29 cellular contexts compared by ENCODE assay signal in genomic region chr18:50797147-50797546, GRCh38. TPM values are rescaled to one million over a fixed set of nuclear protein-coding genes. Genes with fewer than 3 reads are reported as not detected.
DNase-seq lines count a peak whose midpoint lies in the region; ATAC-seq, FAIRE-seq and TF ChIP-seq lines count a peak whose summit lies in the region.
"Had no signal": no experiment of that assay in that cellular context is flagged by ENCODE, and none has a peak within 500 bp of the region (broad histone marks: within the 10 kb centered on the region; RNA-seq: fewer than 3 reads in every experiment).

No MANE protein-coding gene starts in this region.

- H3K4me1 ChIP-seq in kidney (ENCODE audit: control insufficient read depth in 1 of 2, insufficient read depth in 1 of 2, low read depth in 1 of 2, low read length in 2 of 2) (peaks cover 15 to 24% of the 10 kb centered on the region in 2 donors), left lung (no peaks in the 10 kb centered on the region)
- H3K4me1 ChIP-seq: gastrocnemius medialis, transverse colon had no signal

- H3K9me3 ChIP-seq in kidney (ENCODE audit: control insufficient read depth in 1 of 2, low read length in 2 of 2) (no peaks in the 10 kb centered on the region), left lung (no peaks in the 10 kb centered on the region)
- H3K9me3 ChIP-seq: gastrocnemius medialis, transverse colon had no signal

- H3K27ac ChIP-seq in kidney (ENCODE audit: low read depth in 2 of 2, low read length in 2 of 2) (peak overlapping the region; percentile 13 to 25), left lung (no peak overlapping the region)
- H3K27ac ChIP-seq: brain microvascular endothelial cell, gastrocnemius medialis, transverse colon had no signal

- in situ Hi-C loops in GM13976 (cut with MboI; ENCODE audit: low sequenced_read_pairs, unreplicated experiment), result no loop called here

- no peak overlapping the region for H3K4me3 Mint-ChIP-seq in T-helper 2 cell treated with Interferon-gamma antibody and Interleukin-4, amounts not matched to agents 5 μg/mL and 100 μg/mL, for 36 hours
- H3K4me3 Mint-ChIP-seq: activated B cell treated with CpG ODN at 0.5 μM for 24 hours; activated naive CD8-positive, alpha-beta T cell treated with anti-CD3 and anti-CD28 coated beads, Interleukin-2, amount 50 U/mL, for 24 hours; CD4-positive, alpha-beta T cell; effector memory CD8-positive, alpha-beta T cell; neural crest cell; stimulated activated naive CD8-positive, alpha-beta T cell treated with anti-CD3 and anti-CD28 coated beads, Interleukin-15, Interleukin-2, amounts not matched to agents 100 ng/mL and 50 ng/mL, for 24 hours had no signal

- H3K27me3 Mint-ChIP-seq in T-helper 2 cell treated with Interferon-gamma antibody and Interleukin-4, amounts not matched to agents 5 μg/mL and 100 μg/mL, for 36 hours (ENCODE audit: low read depth), result peaks cover 19% of the 10 kb centered on the region

- H3K36me3 Mint-ChIP-seq in T-helper 2 cell treated with Interferon-gamma antibody and Interleukin-4, amounts not matched to agents 5 μg/mL and 100 μg/mL, for 36 hours (ENCODE audit: low read depth), result no peaks in the 10 kb centered on the region

- FAIRE-seq in kidney (lab: Jason Lieb, UNC), result no peak
- FAIRE-seq: HTR-8/SVneo had no signal

- TF ChIP-seq CTCF in kidney (IDR thresholded peaks at IDR 0.05; ENCODE audit: borderline replicate concordance, extremely low read depth, insufficient read depth), result no peak
- no peak for TF ChIP-seq CTCF in GM13976 (IDR thresholded peaks at IDR 0.05; ENCODE audit: borderline replicate concordance, control extremely low read depth, extremely low read depth, insufficient read depth, missing control alignments)
- no peak for TF ChIP-seq CTCF in left lung (IDR thresholded peaks at IDR 0.05)

- H3K36me3 ChIP-seq in kidney (ENCODE audit: control insufficient read depth in 1 of 2, insufficient read depth in 2 of 2, low read length in 2 of 2) (no peaks in the 10 kb centered on the region), left lung (no peaks in the 10 kb centered on the region)
- H3K36me3 ChIP-seq: brain microvascular endothelial cell, gastrocnemius medialis, transverse colon had no signal

- H3K4me3 ChIP-seq in kidney (ENCODE audit: low read length in 2 of 2) (no peak overlapping the region), left lung (no peak overlapping the region)
- H3K4me3 ChIP-seq: gastrocnemius medialis, transverse colon had no signal

- no peaks in the 10 kb centered on the region for H3K4me1 Mint-ChIP-seq in T-helper 2 cell treated with Interferon-gamma antibody and Interleukin-4, amounts not matched to agents 5 μg/mL and 100 μg/mL, for 36 hours (ENCODE audit: low read depth)
- H3K4me1 Mint-ChIP-seq: activated B cell treated with CpG ODN at 0.5 μM for 24 hours; activated naive CD8-positive, alpha-beta T cell treated with anti-CD3 and anti-CD28 coated beads, Interleukin-2, amount 50 U/mL, for 24 hours; neural crest cell had no signal

- H3K9ac ChIP-seq in kidney (ENCODE audit: low read length in 2 of 2), result peak overlapping the region in 1 of 2 donors; percentile 32

- H3K9me3 Mint-ChIP-seq in T-helper 2 cell treated with Interferon-gamma antibody and Interleukin-4, amounts not matched to agents 5 μg/mL and 100 μg/mL, for 36 hours, result no peaks in the 10 kb centered on the region
- H3K9me3 Mint-ChIP-seq: activated B cell treated with CpG ODN at 0.5 μM for 24 hours; activated naive CD8-positive, alpha-beta T cell treated with anti-CD3 and anti-CD28 coated beads, Interleukin-2, amount 50 U/mL, for 24 hours; CD4-positive, alpha-beta T cell; effector memory CD8-positive, alpha-beta T cell; neural crest cell; stimulated activated naive CD8-positive, alpha-beta T cell treated with anti-CD3 and anti-CD28 coated beads, Interleukin-15, Interleukin-2, amounts not matched to agents 100 ng/mL and 50 ng/mL, for 24 hours had no signal

- no peak overlapping the region for H3K27ac Mint-ChIP-seq in T-helper 2 cell treated with Interferon-gamma antibody and Interleukin-4, amounts not matched to agents 5 μg/mL and 100 μg/mL, for 36 hours
- H3K27ac Mint-ChIP-seq: activated B cell treated with CpG ODN at 0.5 μM for 24 hours; activated naive CD8-positive, alpha-beta T cell treated with anti-CD3 and anti-CD28 coated beads, Interleukin-2, amount 50 U/mL, for 24 hours; CD4-positive, alpha-beta T cell; effector memory CD8-positive, alpha-beta T cell; stimulated activated naive CD8-positive, alpha-beta T cell treated with anti-CD3 and anti-CD28 coated beads, Interleukin-15, Interleukin-2, amounts not matched to agents 100 ng/mL and 50 ng/mL, for 24 hours had no signal

- intact Hi-C loops in kidney (cut with DNase I), result no loop called here
- intact Hi-C loops in left lung (cut with DNase I), result no loop called here

- DNase-seq in M059J (ENCODE audit: low read depth) (peak; percentile 4), RPMI7951 (ENCODE audit: low read depth) (peak; percentile 53), kidney (no peak), pons (ENCODE audit: low spot score) (peak; percentile 45), GM13976 (ENCODE audit: low spot score) (no peak), left lung (no peak), NCI-H1105 treated with DMSO at 0.1 percent for 48 hours (lab: John Stamatoyannopoulos, UW) (no peak)
- DNase-seq in T-helper 2 cell treated with Interferon-gamma antibody and Interleukin-4, amounts not matched to agents 5 μg/mL and 100 μg/mL, for 36 hours (ENCODE audit: low spot score), result no peak
- DNase-seq: activated B cell treated with CpG ODN at 0.5 μM for 24 hours; activated CD4-positive, alpha-beta T cell treated with anti-CD3 and anti-CD28 coated beads, Interleukin-2, amount 50 U/mL, for 48 hours; activated effector memory CD4-positive, alpha-beta T cell treated with Interleukin-2 at 50 U/mL for 16 hours; activated naive CD8-positive, alpha-beta T cell treated with anti-CD3 and anti-CD28 coated beads, Interleukin-2, amount 50 U/mL, for 24 hours; brain microvascular endothelial cell; CD4-positive, alpha-beta T cell; DMS79; effector memory CD8-positive, alpha-beta T cell; gastrocnemius medialis; NCI-H2029; NK-92 treated with Interleukin-12 subunit alpha and Interleukin-12 subunit beta, amount 100 ng/mL, for 24 hours; stimulated activated CD4-positive, alpha-beta T cell treated with anti-CD3 and anti-CD28 coated beads, Interleukin-4, amount 100 ng/mL, for 4 hours; T1000; transverse colon had no signal

- H3K27me3 ChIP-seq in left lung, result peaks cover 5 to 65% of the 10 kb centered on the region in 2 donors
- H3K27me3 ChIP-seq: brain microvascular endothelial cell, gastrocnemius medialis, transverse colon had no signal

- ATAC-seq in left lung, result no peak
- ATAC-seq: activated naive CD8-positive, alpha-beta T cell treated with anti-CD3 and anti-CD28 coated beads, Interleukin-2, amount 50 U/mL, for 24 hours; effector memory CD8-positive, alpha-beta T cell; esophagus mucosa; gastrocnemius medialis; Panc1; SK-N-SH treated with all-trans-retinoic acid at 6 μM for 48 hours had no signal

RNA-seq across cellular contexts. Expression of gene MRO, which starts 22.7 kb away (rescaled TPM):
- not detected in 2 replicates for total RNA-seq in M059J (2014; rRNA removed; shearing (Covaris generic))
- total RNA-seq in RPMI7951 (2014; rRNA removed; shearing (Covaris generic)), result not detected in 2 replicates
- 2.9 TPM for total RNA-seq in kidney
- 6.9 TPM for polyA plus RNA-seq in kidney (ENCODE audit: insufficient read depth, low read depth, low replicate concordance)
- total RNA-seq in left lung, result under 1 TPM; 0.58 to 0.86 TPM
- total RNA-seq: activated B cell treated with CpG ODN at 0.5 μM for 24 hours; CD4-positive, alpha-beta T cell; esophagus mucosa; kidney epithelial cell had no signal

Comparison
In these comparisons a context has a peak if more than half of its experiments do, and no peak if none do; other contexts are left out.
1. DNase-seq: peak in M059J (single experiment), RPMI7951 (single experiment) and pons (single experiment); none in kidney (single experiment), GM13976 (single experiment), T-helper 2 cell treated with Interferon-gamma antibody and Interleukin-4, amounts not matched to agents 5 μg/mL and 100 μg/mL, for 36 hours (single experiment), left lung (0 of 2) and NCI-H1105 treated with DMSO at 0.1 percent for 48 hours (single experiment).
2. H3K27ac ChIP-seq: peak in kidney (2 of 2); none in left lung (0 of 2).